Comparison of ENCODE assay signal across 33 cellular contexts in genomic region chr1:18635070-18635577, GRCh38. TPM values are rescaled to one million over a fixed set of nuclear protein-coding genes. Genes with fewer than 3 reads are reported as not detected.
"Had no signal": no experiment of that assay in that cellular context is flagged by ENCODE, and none has a peak within 500 bp of the region (broad histone marks: within the 10 kb centered on the region; RNA-seq: fewer than 3 reads in every experiment).

No MANE protein-coding gene starts in this region.

- DNase-seq: activated CD4-positive, alpha-beta T cell treated with anti-CD3 and anti-CD28 coated beads for 48 hours; activated CD4-positive, alpha-beta T cell treated with anti-CD3 and anti-CD28 coated beads, Interleukin-2, amount 50 U/mL, for 48 hours; activated CD8-positive, alpha-beta memory T cell treated with anti-CD3 and anti-CD28 coated beads, Interleukin-2, amount 50 U/mL, for 4 hours; activated gamma-delta T cell; activated naive CD4-positive, alpha-beta T cell treated with anti-CD3 and anti-CD28 coated beads, Interleukin-2, amount 50 U/mL, for 16 hours; activated T-cell treated with anti-CD3 and anti-CD28 coated beads, Interleukin-2, amount 50 U/mL, for 1 hour; amniotic stem cell; central memory CD4-positive, alpha-beta T cell; heart left ventricle; hypothalamus; kidney glomerular epithelial cell; lower lobe of right lung; mesenchymal stem cell; pancreas; psoas muscle; sigmoid colon; small intestine; stimulated activated CD4-positive, alpha-beta T cell treated with anti-CD3 and anti-CD28 coated beads, Interleukin-4, amount 100 ng/mL, for 24 hours; stomach had no signal

- H3K36me3 ChIP-seq: breast epithelium, esophagus muscularis mucosa, heart left ventricle, lower lobe of right lung, pancreas, sigmoid colon, stomach, thyroid gland had no signal

- ATAC-seq: activated CD4-positive, CD25-positive, alpha-beta regulatory T cell treated with anti-CD3 and anti-CD28 coated beads, Interleukin-2, amount 50 U/mL, for 24 hours; heart left ventricle; left lobe of liver; lower lobe of right lung; pancreas; psoas muscle; stimulated activated memory B cell treated with anti-CD40 and anti-IgM and Interleukin-4, amounts not matched to agents 10 μg/mL and 1 μg/mL and 100 μg/mL, for 72 hours had no signal

- H3K9me3 Mint-ChIP-seq: dendritic cell treated with granulocyte-macrophage colony-stimulating factor and Interleukin-4, amounts not matched to agents 40 ng/mL and 50 ng/mL, for 4 days; endodermal cell; naive thymus-derived CD8-positive, alpha-beta T cell had no signal

- H3K27ac Mint-ChIP-seq: dendritic cell treated with granulocyte-macrophage colony-stimulating factor and Interleukin-4, amounts not matched to agents 40 ng/mL and 50 ng/mL, for 4 days; endodermal cell; stimulated activated memory B cell treated with anti-CD40 and anti-IgM and Interleukin-4, amounts not matched to agents 10 μg/mL and 1 μg/mL and 100 μg/mL, for 72 hours had no signal

- H3K4me3 ChIP-seq: breast epithelium, esophagus muscularis mucosa, heart left ventricle, lower lobe of right lung, pancreas, psoas muscle, sigmoid colon, stomach, thyroid gland had no signal

- H3K27ac ChIP-seq: breast epithelium, esophagus muscularis mucosa, foreskin keratinocyte, heart left ventricle, lower lobe of right lung, pancreas, psoas muscle, sigmoid colon, stomach, thyroid gland, VCaP had no signal

- H3K4me1 ChIP-seq: foreskin keratinocyte, pancreas, psoas muscle had no signal

- FAIRE-seq: pancreas, small intestine, TTC549 had no signal

- H3K9me3 ChIP-seq: breast epithelium, esophagus muscularis mucosa, heart left ventricle, lower lobe of right lung, pancreas, psoas muscle, sigmoid colon, stomach, thyroid gland had no signal

- H3K36me3 Mint-ChIP-seq: stimulated activated memory B cell treated with anti-CD40 and anti-IgM and Interleukin-4, amounts not matched to agents 10 μg/mL and 1 μg/mL and 100 μg/mL, for 72 hours had no signal

- H3K4me3 Mint-ChIP-seq: dendritic cell treated with granulocyte-macrophage colony-stimulating factor and Interleukin-4, amounts not matched to agents 40 ng/mL and 50 ng/mL, for 4 days; stimulated activated memory B cell treated with anti-CD40 and anti-IgM and Interleukin-4, amounts not matched to agents 10 μg/mL and 1 μg/mL and 100 μg/mL, for 72 hours had no signal

RNA-seq across cellular contexts. Expression of gene PAX7, which starts 4.5 kb away (rescaled TPM):
- total RNA-seq: activated CD8-positive, alpha-beta memory T cell treated with anti-CD3 and anti-CD28 coated beads for 36 hours; breast epithelium; esophagus muscularis mucosa; foreskin keratinocyte; heart left ventricle; left lobe of liver; lower lobe of right lung; naive thymus-derived CD8-positive, alpha-beta T cell; pancreas; sigmoid colon; stomach; ureter had no signal
- polyA plus RNA-seq: foreskin keratinocyte; heart left ventricle; naive thymus-derived CD8-positive, alpha-beta T cell; pancreas; sigmoid colon; stomach had no signal
